In the genomic region with DNA sequence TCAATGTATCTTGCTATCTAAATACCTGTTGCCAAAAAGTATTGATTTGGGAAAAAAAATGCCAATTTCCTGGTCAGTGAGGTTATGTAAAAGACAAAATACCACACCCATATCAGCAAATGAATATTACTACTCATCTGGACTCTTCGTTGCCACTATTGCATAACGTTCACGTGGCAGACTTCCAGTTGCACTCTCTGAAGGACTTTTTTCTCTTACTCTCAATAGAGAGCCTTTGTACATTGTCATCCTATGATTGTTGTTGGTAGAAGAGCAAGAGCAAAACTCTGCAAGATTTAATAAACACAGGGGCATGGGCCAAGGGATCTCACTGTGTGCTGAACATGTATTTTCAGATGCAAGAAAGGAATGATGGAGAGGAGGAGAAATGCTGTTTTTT, we compare ENCODE assay signal across 26 cellular contexts.
DNase-seq lines count a peak whose midpoint lies in the region; ATAC-seq and TF ChIP-seq lines count a peak whose summit lies in the region.
"Had no signal": no experiment of that assay in that cellular context is flagged by ENCODE, and none has a peak within 500 bp of the region (broad histone marks: within the 10 kb centered on the region; RNA-seq: fewer than 3 reads in every experiment).

No MANE protein-coding gene starts in this region.

- TF ChIP-seq CTCF in MCF 10A (IDR thresholded peaks at IDR 0.05; ENCODE audit: unreplicated experiment), result no peak
- no peak for TF ChIP-seq CTCF in mammary epithelial cell (conservative IDR thresholded peaks at IDR 0.05 in 1 of 2, IDR thresholded peaks at IDR 0.05 in 1 of 2; ENCODE audit: extremely low read depth in 1 of 2, insufficient read depth in 1 of 2, low read depth in 1 of 2, low read length in 2 of 2)

- H3K27ac Mint-ChIP-seq in MCF 10A (ENCODE audit: low read depth, unreplicated experiment), result no peak overlapping the region
- H3K27ac Mint-ChIP-seq: B cell, H9 had no signal

- H3K27me3 Mint-ChIP-seq in MCF 10A (ENCODE audit: insufficient read depth, unreplicated experiment), result no peaks in the 10 kb centered on the region
- H3K27me3 Mint-ChIP-seq: B cell had no signal

- no peak overlapping the region for H3K9ac ChIP-seq in mammary epithelial cell (ENCODE audit: insufficient read depth, low read length)

- H3K4me2 ChIP-seq in mammary epithelial cell (ENCODE audit: insufficient read depth, low read depth, low read length), result no peak overlapping the region
- H3K4me2 ChIP-seq: PC-9 had no signal

- DNase-seq in MCF 10A (ENCODE audit: unreplicated experiment) (peak; percentile 60), mammary epithelial cell (no peak), left ventricle myocardium superior (peak; percentile 41), mucosa of gallbladder (ENCODE audit: low spot score) (peak; percentile 65), GDM1 (lab: John Stamatoyannopoulos, UW) (no peak)
- DNase-seq in stimulated activated naive CD8-positive, alpha-beta T cell treated with anti-CD3 and anti-CD28 coated beads, Interleukin-15, Interleukin-2, amounts not matched to agents 100 U/mL and 50 U/mL, for 24 hours, result no peak
- no peak for DNase-seq in activated CD4-positive, alpha-beta T cell treated with anti-CD3 and anti-CD28 coated beads, Interleukin-2, amount 50 U/mL, for 48 hours
- DNase-seq in NK-92 treated with Interleukin-12 subunit alpha and Interleukin-12 subunit beta, amount 100 ng/mL, for 24 hours (lab: John Stamatoyannopoulos, UW), result no peak
- DNase-seq: activated gamma-delta T cell; central memory CD4-positive, alpha-beta T cell; EL; H9; IMR-90; islet precursor cell; MG63; NCI-H1694 treated with DMSO at 0.1 percent for 48 hours; NCI-H345; PC-9; T-helper 2 cell; transverse colon; WERI-Rb-1 had no signal

- in situ Hi-C loops in mammary epithelial cell (cut with MboI; ENCODE audit: low sequenced_read_pairs in 2 of 2), result no loop called here

- no peaks in the 10 kb centered on the region for H3K27me3 ChIP-seq in mammary epithelial cell (ENCODE audit: insufficient read depth, low read length)
- H3K27me3 ChIP-seq: esophagus muscularis mucosa, MG63, SJSA1, transverse colon had no signal

- no peaks in the 10 kb centered on the region for H3K4me1 ChIP-seq in mammary epithelial cell (ENCODE audit: insufficient read depth, low read length)
- H3K4me1 ChIP-seq: esophagus muscularis mucosa, SJSA1, transverse colon had no signal

- H3K4me3 ChIP-seq in mammary epithelial cell (replicated peaks in 1 of 3; ENCODE audit: insufficient read depth in 1 of 3, low read depth in 2 of 3, low read length in 3 of 3), result no peak overlapping the region
- H3K4me3 ChIP-seq: esophagus muscularis mucosa, MG63, PC-9, SJSA1, transverse colon had no signal

- dilution Hi-C loops in mammary epithelial cell (cut with HindIII; ENCODE audit: low sequenced_read_pairs), result no loop called here

- WGBS in mammary epithelial cell (ENCODE audit: low coverage, missing lambda C conversion rate), result 3% methylated on average over 3 of the region's 3 CpGs

- H3K36me3 Mint-ChIP-seq in MCF 10A (ENCODE audit: insufficient read depth, unreplicated experiment), result no peaks in the 10 kb centered on the region

- H3K4me1 Mint-ChIP-seq in MCF 10A (ENCODE audit: insufficient read depth, unreplicated experiment), result peaks cover 5% of the 10 kb centered on the region
- H3K4me1 Mint-ChIP-seq: B cell had no signal

- H3K36me3 ChIP-seq in mammary epithelial cell (ENCODE audit: insufficient read depth, low read length), result no peaks in the 10 kb centered on the region
- H3K36me3 ChIP-seq: esophagus muscularis mucosa, MG63, SJSA1, transverse colon, WERI-Rb-1 had no signal

- BruUV-seq in MCF 10A (replicated peaks; lab: Mats Ljungman, UMichigan) (no TSS peak), mammary epithelial cell (replicated peaks; lab: Mats Ljungman, UMichigan) (no TSS peak)

- intact Hi-C loops in MCF 10A (cut with micrococcal nuclease) (no loop called here), mammary epithelial cell (cut with micrococcal nuclease) (no loop called here), left ventricle myocardium superior (cut with micrococcal nuclease) (no loop called here)

- H3K79me2 ChIP-seq in mammary epithelial cell (ENCODE audit: insufficient read depth, low read length), result no peaks in the 10 kb centered on the region

- peak; percentile 73 for ATAC-seq in left ventricle myocardium superior
- ATAC-seq in stimulated activated naive CD8-positive, alpha-beta T cell treated with anti-CD3 and anti-CD28 coated beads, Interleukin-15, Interleukin-2, amounts not matched to agents 100 U/mL and 50 U/mL, for 24 hours, result no peak

- H3K9me3 Mint-ChIP-seq in MCF 10A (ENCODE audit: unreplicated experiment), result peaks cover 7% of the 10 kb centered on the region

- no peak overlapping the region for H2AFZ ChIP-seq in mammary epithelial cell (ENCODE audit: low read depth, low read length)
- H2AFZ ChIP-seq: PC-9 had no signal

- peaks cover 5% of the 10 kb centered on the region for H3K9me3 ChIP-seq in mammary epithelial cell (replicated peaks; ENCODE audit: insufficient read depth, low read length)
- H3K9me3 ChIP-seq: esophagus muscularis mucosa, MG63, SJSA1, transverse colon had no signal

- H3K27ac ChIP-seq in mammary epithelial cell (ENCODE audit: insufficient read depth, low read depth, low read length), result no peak overlapping the region
- H3K27ac ChIP-seq: 22Rv1, esophagus muscularis mucosa, PC-9, SJSA1, transverse colon, WERI-Rb-1 had no signal

- H4K20me1 ChIP-seq in mammary epithelial cell (ENCODE audit: insufficient read depth, low read length), result no peaks in the 10 kb centered on the region

- H3K4me3 Mint-ChIP-seq in MCF 10A (ENCODE audit: unreplicated experiment), result no peak overlapping the region
- H3K4me3 Mint-ChIP-seq: B cell, H9, neural crest cell had no signal

- POLR2A ChIA-PET in MCF 10A (lab: Yijun Ruan, JAX), result no interaction called here

- CTCF ChIA-PET in MCF 10A (lab: Yijun Ruan, JAX) (no interaction called here), mammary epithelial cell (lab: Charles Lee; ENCODE audit: low non-redundant PET) (no interaction called here)

Comparison
In these comparisons a context has a peak if more than half of its experiments do, and no peak if none do; other contexts are left out.
1. DNase-seq: peak in MCF 10A (single experiment), left ventricle myocardium superior (single experiment) and mucosa of gallbladder (single experiment); none in mammary epithelial cell (single experiment), GDM1 (single experiment), stimulated activated naive CD8-positive, alpha-beta T cell treated with anti-CD3 and anti-CD28 coated beads, Interleukin-15, Interleukin-2, amounts not matched to agents 100 U/mL and 50 U/mL, for 24 hours (single experiment), activated CD4-positive, alpha-beta T cell treated with anti-CD3 and anti-CD28 coated beads, Interleukin-2, amount 50 U/mL, for 48 hours (0 of 2) and NK-92 treated with Interleukin-12 subunit alpha and Interleukin-12 subunit beta, amount 100 ng/mL, for 24 hours (single experiment).